8 cellular contexts compared by ENCODE assay signal in the genomic region with DNA sequence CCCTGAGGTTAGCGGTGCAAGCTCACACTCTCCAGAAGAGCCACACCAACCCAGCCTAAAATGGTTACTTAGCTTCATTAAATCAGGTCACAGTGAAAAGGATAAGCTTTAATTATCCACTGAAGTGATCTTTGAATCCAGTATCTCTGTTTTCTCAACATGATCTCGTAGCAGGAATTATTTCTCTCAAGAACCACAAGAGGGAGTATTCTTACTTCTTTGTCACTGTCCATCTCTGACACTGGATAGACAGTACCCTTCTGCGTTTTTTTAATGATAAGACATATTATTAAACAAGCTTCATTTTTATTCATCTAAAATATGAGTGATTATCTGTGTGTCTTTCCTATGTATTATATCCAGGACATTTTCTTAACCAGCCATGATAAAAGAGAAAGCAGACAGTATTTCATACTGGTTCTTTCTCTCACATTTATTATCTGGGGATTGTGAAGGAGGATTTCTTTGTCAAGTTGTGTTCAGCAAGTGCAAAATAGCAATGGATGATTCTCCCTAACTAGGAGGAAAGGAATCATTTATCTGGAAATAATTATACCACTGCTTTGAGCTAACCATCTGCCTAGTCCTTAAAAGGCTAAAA.
DNase-seq lines count a peak whose midpoint lies in the region; ATAC-seq and TF ChIP-seq lines count a peak whose summit lies in the region.

No MANE protein-coding gene starts in this region.

- H3K27me3 Mint-ChIP-seq in MCF 10A (ENCODE audit: insufficient read depth, unreplicated experiment) (no peaks in the 10 kb centered on the region), type B pancreatic cell (peaks cover 4% of the 10 kb centered on the region)
- H3K27me3 Mint-ChIP-seq in activated T-cell treated with anti-CD3 and anti-CD28 coated beads, Interleukin-2, amount 50 U/mL, for 72 hours (ENCODE audit: low read depth) = peaks cover 6% of the 10 kb centered on the region

- H3K4me3 Mint-ChIP-seq in MCF 10A (ENCODE audit: unreplicated experiment) = no peak overlapping the region
- no peak overlapping the region for H3K4me3 Mint-ChIP-seq in type B pancreatic cell
- H3K4me3 Mint-ChIP-seq in activated T-cell treated with anti-CD3 and anti-CD28 coated beads, Interleukin-2, amount 50 U/mL, for 72 hours = no peak overlapping the region

- no peaks in the 10 kb centered on the region for H3K9me3 Mint-ChIP-seq in MCF 10A (ENCODE audit: unreplicated experiment)
- H3K9me3 Mint-ChIP-seq in type B pancreatic cell = no peaks in the 10 kb centered on the region
- H3K9me3 Mint-ChIP-seq in activated T-cell treated with anti-CD3 and anti-CD28 coated beads, Interleukin-2, amount 50 U/mL, for 72 hours = no peaks in the 10 kb centered on the region

- TF ChIP-seq CTCF in GM13977 (IDR thresholded peaks at IDR 0.05; ENCODE audit: extremely low read depth, insufficient read depth, missing control alignments) (peak; percentile 56), MCF 10A (IDR thresholded peaks at IDR 0.05; ENCODE audit: unreplicated experiment) (peak; percentile 54), type B pancreatic cell (conservative IDR thresholded peaks at IDR 0.05) (peak; percentile 82)

- peak; percentile 76 for ATAC-seq in HG03196 (IDR thresholded peaks at IDR 0.05; ENCODE audit: unreplicated experiment)
- ATAC-seq in activated T-cell treated with anti-CD3 and anti-CD28 coated beads, Interleukin-2, amount 50 U/mL, for 72 hours (replicated peaks in 1 of 2) = no peak

- peak overlapping the region; percentile 54 for H3K27ac Mint-ChIP-seq in MCF 10A (ENCODE audit: low read depth, unreplicated experiment)
- H3K27ac Mint-ChIP-seq in type B pancreatic cell = no peak overlapping the region
- H3K27ac Mint-ChIP-seq in activated T-cell treated with anti-CD3 and anti-CD28 coated beads, Interleukin-2, amount 50 U/mL, for 72 hours = no peak overlapping the region

- no TSS peak for BruUV-seq in MCF 10A (replicated peaks; lab: Mats Ljungman, UMichigan)

- POLR2A ChIA-PET in MCF 10A (lab: Yijun Ruan, JAX) = interaction anchor here (0.6 to 3.0 kb wide), 16 partner anchors 12 to 1015 kb away, joined by 3 to 23 read pairs (median 4); no protein-coding TSS in a partner anchor

- intact Hi-C loops in MCF 10A (cut with micrococcal nuclease) = loop anchor here (1.0 to 5.0 kb wide), 4 partner anchors 66 to 250 kb away; a partner anchor contains a TSS

- DNase-seq in ACHN (peak; percentile 62), GM13977 (ENCODE audit: low spot score) (peak; percentile 17), NCI-H345 treated with DMSO at 0.1 percent for 48 hours (lab: John Stamatoyannopoulos, UW; ENCODE audit: unreplicated experiment) (peak; percentile 29), MCF 10A (ENCODE audit: unreplicated experiment) (peak; percentile 56), kidney glomerular epithelial cell (lab: John Stamatoyannopoulos, UW) (peak; percentile 57), type B pancreatic cell (ENCODE audit: extremely low spot score, unreplicated experiment) (no peak)
- no peak for DNase-seq in activated T-cell treated with anti-CD3 and anti-CD28 coated beads, Interleukin-2, amount 50 U/mL, for 72 hours

- CTCF ChIA-PET in MCF 10A (lab: Yijun Ruan, JAX) = interaction anchor here (0.5 to 6.4 kb wide), 77 partner anchors 8 to 663 kb away, joined by 3 to 135 read pairs (median 4); no protein-coding TSS in a partner anchor

- H3K36me3 Mint-ChIP-seq in MCF 10A (ENCODE audit: insufficient read depth, unreplicated experiment) (no peaks in the 10 kb centered on the region), type B pancreatic cell (no peaks in the 10 kb centered on the region)
- H3K36me3 Mint-ChIP-seq in activated T-cell treated with anti-CD3 and anti-CD28 coated beads, Interleukin-2, amount 50 U/mL, for 72 hours (ENCODE audit: insufficient read depth in 2 of 2) = no peaks in the 10 kb centered on the region

- in situ Hi-C loops in ACHN (cut with HindIII; ENCODE audit: low pct_ligation_motif_present, low pct_unique_long_range_greater_than_20kb, low sequenced_read_pairs) = no loop called here
- in situ Hi-C loops in GM13977 (cut with MboI; ENCODE audit: low pct_unique_long_range_greater_than_20kb, low sequenced_read_pairs, unreplicated experiment) = no loop called here

- H3K4me1 Mint-ChIP-seq in MCF 10A (ENCODE audit: insufficient read depth, unreplicated experiment) = peaks cover 10% of the 10 kb centered on the region
- no peaks in the 10 kb centered on the region for H3K4me1 Mint-ChIP-seq in type B pancreatic cell (ENCODE audit: unreplicated experiment)
- no peaks in the 10 kb centered on the region for H3K4me1 Mint-ChIP-seq in activated T-cell treated with anti-CD3 and anti-CD28 coated beads, Interleukin-2, amount 50 U/mL, for 72 hours (ENCODE audit: low read depth)

Comparison
In these comparisons a context has a peak if more than half of its experiments do, and no peak if none do; other contexts are left out.
1. DNase-seq: peak in ACHN (single experiment), GM13977 (single experiment), NCI-H345 treated with DMSO at 0.1 percent for 48 hours (single experiment), MCF 10A (single experiment) and kidney glomerular epithelial cell (single experiment); none in type B pancreatic cell (single experiment) and activated T-cell treated with anti-CD3 and anti-CD28 coated beads, Interleukin-2, amount 50 U/mL, for 72 hours (0 of 2).
2. Peak in every context shown above with its lines, with median percentiles within 50 percentile points of each other: CTCF ChIP-seq.